Comparison of ENCODE assay signal across 29 cellular contexts in the genomic region with DNA sequence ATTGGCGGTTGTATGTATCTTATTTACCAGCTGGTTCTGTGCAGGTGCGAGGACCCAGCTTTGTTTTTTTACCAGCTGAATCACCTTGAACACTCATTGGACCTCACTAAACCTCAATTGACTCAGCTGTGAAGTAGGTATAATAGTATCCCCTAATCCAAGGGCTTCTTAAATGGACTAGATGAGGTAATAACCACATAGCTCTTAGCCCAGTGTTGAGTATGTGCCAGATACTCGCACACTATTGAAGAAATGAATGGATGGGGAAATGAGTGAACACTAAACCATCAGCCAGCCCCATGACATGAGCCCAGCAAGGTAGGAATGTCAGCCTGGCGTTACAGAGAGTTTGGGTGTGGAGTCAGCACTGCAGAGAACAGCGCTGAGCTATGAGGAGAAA.
"Had no signal": no experiment of that assay in that cellular context is flagged by ENCODE, and none has a peak within 500 bp of the region (broad histone marks: within the 10 kb centered on the region; RNA-seq: fewer than 3 reads in every experiment).

No MANE protein-coding gene starts in this region.

- H3K9me3 ChIP-seq: adrenal gland, colonic mucosa had no signal

- H3K36me3 ChIP-seq: adrenal gland, breast epithelium, cardiac muscle cell, colonic mucosa, heart left ventricle, WERI-Rb-1 had no signal

- H3K27ac ChIP-seq: adrenal gland, breast epithelium, cardiac muscle cell, colonic mucosa, epithelial cell of prostate, heart left ventricle, WERI-Rb-1 had no signal

- ATAC-seq: activated CD4-positive, alpha-beta T cell treated with anti-CD3 and anti-CD28 coated beads for 36 hours; activated CD4-positive, CD25-positive, alpha-beta regulatory T cell treated with anti-CD3 and anti-CD28 coated beads, Interleukin-2, amount 50 U/mL, for 24 hours; activated CD8-positive, alpha-beta memory T cell treated with anti-CD3 and anti-CD28 coated beads, Interleukin-2, amount 10 ng/mL, durations not matched to agents 7 days and 5 days; activated CD8-positive, alpha-beta T cell treated with anti-CD3 and anti-CD28 coated beads, Interleukin-2, amount 10 ng/mL, durations not matched to agents 7 days and 5 days; activated naive CD8-positive, alpha-beta T cell treated with anti-CD3 and anti-CD28 coated beads, Interleukin-2, amount 50 U/mL, for 24 hours; heart left ventricle; T-helper 17 cell had no signal

- H3K4me1 ChIP-seq: adrenal gland, breast epithelium, colonic mucosa, heart left ventricle had no signal

- H3K27me3 ChIP-seq: adrenal gland, colonic mucosa had no signal

- DNase-seq: activated B cell treated with CpG ODN at 0.5 μM for 24 hours; activated CD4-positive, alpha-beta memory T cell treated with anti-CD3 and anti-CD28 coated beads for 36 hours; activated CD4-positive, alpha-beta T cell treated with anti-CD3 and anti-CD28 coated beads for 36 hours; activated CD4-positive, alpha-beta T cell treated with anti-CD3 and anti-CD28 coated beads, Interleukin-2, amount 10 ng/mL, durations not matched to agents 24 days and 14 days; activated CD8-positive, alpha-beta memory T cell treated with anti-CD3 and anti-CD28 coated beads, Interleukin-2, amount 10 ng/mL, durations not matched to agents 7 days and 5 days; activated CD8-positive, alpha-beta memory T cell treated with anti-CD3 and anti-CD28 coated beads, Interleukin-2, amount 50 U/mL, for 4 hours; activated CD8-positive, alpha-beta T cell treated with anti-CD3 and anti-CD28 coated beads, Interleukin-2, amount 10 ng/mL, durations not matched to agents 7 days and 5 days; activated effector memory CD4-positive, alpha-beta T cell treated with anti-CD3 and anti-CD28 coated beads, Interleukin-2, amount 50 U/mL, for 16 hours; activated naive CD4-positive, alpha-beta T cell treated with anti-CD3 and anti-CD28 coated beads for 36 hours; activated naive CD8-positive, alpha-beta T cell treated with anti-CD3 and anti-CD28 coated beads for 36 hours; activated naive CD8-positive, alpha-beta T cell treated with anti-CD3 and anti-CD28 coated beads, Interleukin-2, amount 50 U/mL, for 24 hours; activated T-cell treated with anti-CD3 and anti-CD28 coated beads, Interleukin-2, amount 50 U/mL, for 1 hour; activated T-cell treated with anti-CD3 and anti-CD28 coated beads, Interleukin-2, amount 50 U/mL, for 48 hours; adrenal gland; amygdala; aorta; central memory CD4-positive, alpha-beta T cell; cerebellar nuclear complex; colonic mucosa; effector CD8-positive, alpha-beta T cell; foreskin fibroblast; heart left ventricle; T-helper 17 cell; T1000; WERI-Rb-1 had no signal

- H3K4me3 ChIP-seq: adrenal gland, breast epithelium, cardiac muscle cell, colonic mucosa, heart left ventricle had no signal
